Comparison of ENCODE assay signal across 1 cellular context in the genomic region with DNA sequence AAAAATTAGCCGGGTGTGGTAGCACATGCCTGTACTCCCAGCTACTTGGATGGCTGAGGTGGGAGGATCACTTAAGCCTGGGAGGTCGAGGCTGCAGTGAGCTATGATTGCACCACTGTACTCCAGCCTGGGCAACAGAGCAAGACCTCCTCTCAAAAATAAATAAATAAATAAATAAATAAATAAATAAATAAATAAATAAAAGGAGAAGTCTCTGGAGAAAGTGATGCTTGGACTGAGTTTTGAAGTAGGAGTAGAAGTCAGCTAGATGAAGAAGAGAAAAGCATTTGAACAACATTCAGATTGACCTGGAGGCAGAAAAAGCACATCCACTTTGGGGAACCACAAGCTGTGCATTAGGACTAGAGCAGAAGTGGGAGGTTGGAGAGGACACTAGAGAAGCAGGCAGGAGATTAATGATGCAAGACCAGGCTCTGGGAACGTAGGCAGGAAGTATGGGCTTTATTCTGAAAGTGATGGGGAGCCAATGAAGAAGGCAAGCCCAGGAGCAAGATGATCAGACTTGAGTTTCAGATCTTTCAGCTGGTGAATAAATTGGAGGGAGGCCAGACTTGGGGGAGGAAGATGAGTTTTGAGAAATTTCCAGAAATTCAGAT.
TF ChIP-seq lines count a peak whose summit lies in the region.

No MANE protein-coding gene starts in this region.

TF ChIP-seq in GM12878, 131 proteins besides CTCF, POLR2A, EP300 and RAD21:
- TF ChIP-seq, protein P1, sequence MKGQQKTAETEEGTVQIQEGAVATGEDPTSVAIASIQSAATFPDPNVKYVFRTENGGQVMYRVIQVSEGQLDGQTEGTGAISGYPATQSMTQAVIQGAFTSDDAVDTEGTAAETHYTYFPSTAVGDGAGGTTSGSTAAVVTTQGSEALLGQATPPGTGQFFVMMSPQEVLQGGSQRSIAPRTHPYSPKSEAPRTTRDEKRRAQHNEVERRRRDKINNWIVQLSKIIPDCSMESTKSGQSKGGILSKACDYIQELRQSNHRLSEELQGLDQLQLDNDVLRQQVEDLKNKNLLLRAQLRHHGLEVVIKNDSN (IDR thresholded peaks at IDR 0.05; ENCODE audit: borderline replicate concordance, extremely low read length, insufficient read depth, low read depth, low read length), result no peak
- 0 out of 2 replicates have a peak, but pooled peaks have one; percentile 35 for TF ChIP-seq SPI1 (IDR thresholded peaks at IDR 0.05; ENCODE audit: borderline replicate concordance, insufficient read depth, low read depth, low read length)
- no peak for TF ChIP-seq POLR2AphosphoS2 (IDR thresholded peaks at IDR 0.05; ENCODE audit: low read depth, low read length)
TF ChIP-seq in GM12878: peak in this region for 1.
